1 cellular context compared by ENCODE assay signal in genomic region chr10:119025336-119025735, GRCh38.
TF ChIP-seq lines count a peak whose summit lies in the region.

No MANE protein-coding gene starts in this region.

TF ChIP-seq in HEK293, 187 proteins besides CTCF, POLR2A, EP300 and RAD21 (continued from another document):
- TF ChIP-seq ZNF280D (tag by site-specific recombination; IDR thresholded peaks at IDR 0.05) (no peak), ZNF398 (tag by site-specific recombination; IDR thresholded peaks at IDR 0.05) (peak; percentile 76), WT1 (tag by site-specific recombination; IDR thresholded peaks at IDR 0.05) (no peak), KLF17 (tag by site-specific recombination; IDR thresholded peaks at IDR 0.05) (no peak), ZNF174 (tag by site-specific recombination; IDR thresholded peaks at IDR 0.05) (no peak), ZNF777 (tag by site-specific recombination; IDR thresholded peaks at IDR 0.05; ENCODE audit: borderline replicate concordance) (no peak), ZNF133 (tag by site-specific recombination; IDR thresholded peaks at IDR 0.05) (no peak), REPIN1 (tag by site-specific recombination; IDR thresholded peaks at IDR 0.05; ENCODE audit: low read depth) (no peak), SALL2 (tag by site-specific recombination; IDR thresholded peaks at IDR 0.05; ENCODE audit: borderline replicate concordance) (no peak), ZNF449 (tag by site-specific recombination; IDR thresholded peaks at IDR 0.05) (no peak), GLI4 (tag by site-specific recombination; IDR thresholded peaks at IDR 0.05) (no peak)
TF ChIP-seq in HEK293: peak in this region for 7.
